13 cellular contexts compared by ENCODE assay signal in the genomic region with DNA sequence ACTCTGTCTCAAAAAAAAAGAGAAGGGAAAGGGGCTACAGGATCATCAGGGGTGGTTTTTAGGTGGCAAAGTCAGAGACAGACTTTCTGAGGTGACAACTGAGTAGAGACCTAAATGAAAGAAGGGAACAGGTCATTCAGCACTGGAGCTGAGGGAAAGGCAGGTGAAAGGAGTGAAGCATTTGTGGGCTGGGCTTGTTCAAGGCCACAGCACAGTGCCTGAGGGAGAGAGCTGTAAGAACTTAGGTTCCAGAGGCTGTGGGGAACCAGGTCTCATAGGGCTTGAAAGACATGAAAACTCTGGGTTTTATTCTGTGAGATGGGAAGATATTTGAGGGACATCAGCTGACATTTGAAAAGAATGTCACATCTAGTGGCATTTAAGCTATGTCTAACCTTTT.
"Had no signal": no experiment of that assay in that cellular context is flagged by ENCODE, and none has a peak within 500 bp of the region (broad histone marks: within the 10 kb centered on the region; RNA-seq: fewer than 3 reads in every experiment).

No MANE protein-coding gene starts in this region.

- ATAC-seq: activated CD4-positive, CD25-positive, alpha-beta regulatory T cell treated with anti-CD3 and anti-CD28 coated beads, Interleukin-2, amount 50 U/mL, for 24 hours; esophagus mucosa; left lobe of liver had no signal

- H3K4me3 Mint-ChIP-seq: activated CD4-positive, alpha-beta memory T cell treated with anti-CD3 and anti-CD28 coated beads for 36 hours; activated T-helper 1 cell treated with anti-CD3 and anti-CD28 coated beads, Interleukin-12 subunit alpha, Interleukin-12 subunit beta, Interleukin-2, Interleukin-4 antibody, amounts not matched to agents 30 ng/mL and 10 ng/mL and 1 ng/mL, durations not matched to agents 14 hours and 24 hours and 36 hours; T-helper 2 cell treated with Interferon-gamma antibody and Interleukin-4, amounts not matched to agents 5 μg/mL and 100 μg/mL, for 36 hours had no signal

- H3K27ac ChIP-seq: neutrophil, parathyroid adenoma, transverse colon had no signal

- DNase-seq: activated CD4-positive, alpha-beta memory T cell treated with anti-CD3 and anti-CD28 coated beads for 36 hours; activated CD8-positive, alpha-beta memory T cell treated with anti-CD3 and anti-CD28 coated beads, Interleukin-2, amount 50 U/mL, for 48 hours; mammary epithelial cell; stimulated activated CD4-positive, alpha-beta T cell treated with anti-CD3 and anti-CD28 coated beads, Interleukin-1b, Interleukin-23, amount 100 ng/mL, for 48 hours; SW 1271; transverse colon had no signal

- H3K27me3 Mint-ChIP-seq: activated CD4-positive, alpha-beta memory T cell treated with anti-CD3 and anti-CD28 coated beads for 36 hours had no signal

- H2AFZ ChIP-seq: parathyroid adenoma had no signal

- H3K27me3 ChIP-seq: neutrophil, transverse colon had no signal

- H3K9ac ChIP-seq: parathyroid adenoma had no signal

- H3K4me3 ChIP-seq: transverse colon had no signal

- H3K27ac Mint-ChIP-seq: activated CD4-positive, alpha-beta memory T cell treated with anti-CD3 and anti-CD28 coated beads for 36 hours; activated T-helper 1 cell treated with anti-CD3 and anti-CD28 coated beads, Interleukin-12 subunit alpha, Interleukin-12 subunit beta, Interleukin-2, Interleukin-4 antibody, amounts not matched to agents 30 ng/mL and 10 ng/mL and 1 ng/mL, durations not matched to agents 14 hours and 24 hours and 36 hours; T-helper 2 cell treated with Interferon-gamma antibody and Interleukin-4, amounts not matched to agents 5 μg/mL and 100 μg/mL, for 36 hours had no signal

- H3K4me1 ChIP-seq: parathyroid adenoma, transverse colon had no signal

- H3K9me3 Mint-ChIP-seq: activated CD4-positive, alpha-beta memory T cell treated with anti-CD3 and anti-CD28 coated beads for 36 hours; activated T-helper 1 cell treated with anti-CD3 and anti-CD28 coated beads, Interleukin-12 subunit alpha, Interleukin-12 subunit beta, Interleukin-2, Interleukin-4 antibody, amounts not matched to agents 30 ng/mL and 10 ng/mL and 1 ng/mL, durations not matched to agents 14 hours and 24 hours and 36 hours; T-helper 2 cell treated with Interferon-gamma antibody and Interleukin-4, amounts not matched to agents 5 μg/mL and 100 μg/mL, for 36 hours had no signal

- H3K9me3 ChIP-seq: neutrophil, transverse colon had no signal
